In genomic region chr10:33553951-33554571, GRCh38 we compare ENCODE assay signal across 21 cellular contexts.
DNase-seq lines count a peak whose midpoint lies in the region; ATAC-seq, FAIRE-seq and TF ChIP-seq lines count a peak whose summit lies in the region.
"Had no signal": no experiment of that assay in that cellular context is flagged by ENCODE, and none has a peak within 500 bp of the region (broad histone marks: within the 10 kb centered on the region; RNA-seq: fewer than 3 reads in every experiment).

No MANE protein-coding gene starts in this region.

- H2BK12ac ChIP-seq in H1 (ENCODE audit: low read depth, low read length): no peak overlapping the region

- no peak for ATAC-seq in GM19463 (IDR thresholded peaks at IDR 0.05; ENCODE audit: unreplicated experiment)

- H4K8ac ChIP-seq in H1 (ENCODE audit: extremely low read depth, insufficient read depth, low read length): no peak overlapping the region

- H3K79me1 ChIP-seq in H1 (ENCODE audit: low read depth, low read length): no peaks in the 10 kb centered on the region

- no peak overlapping the region for H4K91ac ChIP-seq in H1 (replicated peaks; ENCODE audit: insufficient read length, low read length)

- H3K56ac ChIP-seq in H1 (replicated peaks; ENCODE audit: insufficient read length, low read depth, low read length): no peak overlapping the region

- DNase-seq in DMS79 treated with DMSO at 0.1 percent for 48 hours (lab: John Stamatoyannopoulos, UW): peak; percentile 23
- DNase-seq in DMS79 (lab: John Stamatoyannopoulos, UW): no peak
- peak; percentile 36 for DNase-seq in NCI-H146 treated with DMSO at 0.1 percent for 48 hours (lab: John Stamatoyannopoulos, UW; ENCODE audit: unreplicated experiment)
- no peak for DNase-seq in H1 (ENCODE audit: low read depth in 1 of 2, low spot score in 2 of 2)
- peak; percentile 19 for DNase-seq in myocyte (ENCODE audit: low read depth)
- no peak for DNase-seq in mammary epithelial cell
- no peak for DNase-seq in COR-L47 (lab: John Stamatoyannopoulos, UW)
- DNase-seq: DMS153, HFFc6, MM.1S, NCI-H1436, NCI-H1930, NCI-H2227 treated with DMSO at 0.1 percent for 48 hours, NCI-H526 treated with DMSO at 0.1 percent for 48 hours, SIG-M5 had no signal

- intact Hi-C loops in mammary epithelial cell (cut with micrococcal nuclease): no loop called here

- no peak overlapping the region; the same call in 1 of the 2 replicates for H3K18ac ChIP-seq in H1 (ENCODE audit: extremely low read depth, low read length)

- no peak overlapping the region for H3K14ac ChIP-seq in H1 (ENCODE audit: insufficient read length)

- no peaks in the 10 kb centered on the region for H4K20me1 ChIP-seq in H1 (replicated peaks in 1 of 2; ENCODE audit: control insufficient read depth in 1 of 2, insufficient read depth in 2 of 2, low read length in 2 of 2)
- H4K20me1 ChIP-seq in mammary epithelial cell (ENCODE audit: insufficient read depth, low read length): no peaks in the 10 kb centered on the region

- H3K4me2 ChIP-seq in H1 (ENCODE audit: insufficient read depth in 1 of 2, low read depth in 2 of 2, low read length in 2 of 2): peak overlapping the region; percentile 42 to 57; a peak in 3 of 4 replicates
- H3K4me2 ChIP-seq in mammary epithelial cell (ENCODE audit: insufficient read depth, low read depth, low read length): no peak overlapping the region
- H3K4me2 ChIP-seq: KMS-11 had no signal

- peak overlapping the region in 1 of 4 experiments; percentile 6; a peak in 1 of 8 replicates for H3K4me3 ChIP-seq in H1 (ENCODE audit: extremely low read depth in 1 of 4, insufficient read depth in 2 of 4, low read depth in 3 of 4, low read length in 4 of 4)
- H3K4me3 ChIP-seq in mammary epithelial cell (replicated peaks in 1 of 3; ENCODE audit: insufficient read depth in 1 of 3, low read depth in 2 of 3, low read length in 3 of 3): no peak overlapping the region
- H3K4me3 ChIP-seq: SK-N-MC had no signal

- H3K9ac ChIP-seq in H1 (replicated peaks in 1 of 4; ENCODE audit: extremely low read depth in 1 of 4, low read depth in 3 of 4, low read length in 3 of 4) (no peak overlapping the region), mammary epithelial cell (ENCODE audit: insufficient read depth, low read length) (no peak overlapping the region)
- H3K9ac ChIP-seq: KMS-11 had no signal

- H3K23ac ChIP-seq in H1 (ENCODE audit: insufficient read length): no peak overlapping the region

- H3K27ac ChIP-seq in H1 (ENCODE audit: low read depth, low read length) (no peak overlapping the region), mammary epithelial cell (ENCODE audit: insufficient read depth, low read depth, low read length) (no peak overlapping the region)
- H3K27ac ChIP-seq: 22Rv1, KMS-11, SK-N-MC had no signal

- CTCF ChIA-PET in H1 (lab: Charles Lee; ENCODE audit: partially characterized antibody): interaction anchor here (1.1 kb wide), 1 partner anchor 10 kb away, joined by 3 read pairs; no protein-coding TSS in a partner anchor
- CTCF ChIA-PET in mammary epithelial cell (lab: Charles Lee; ENCODE audit: low non-redundant PET): no interaction called here

- TF ChIP-seq EP300 in H1 (IDR thresholded peaks at IDR 0.05; ENCODE audit: borderline replicate concordance in 1 of 2, low read depth in 2 of 2, low read length in 2 of 2): no peak

- H2BK120ac ChIP-seq in H1 (replicated peaks; ENCODE audit: low read depth, low read length): no peak overlapping the region

- no peak; a peak in 1 of 4 replicates for TF ChIP-seq RAD21 in H1 (IDR thresholded peaks at IDR 0.05 in 1 of 2, conservative IDR thresholded peaks at IDR 0.05 in 1 of 2; ENCODE audit: low read depth in 2 of 2, low read length in 2 of 2)

- no peaks in the 10 kb centered on the region for H3K23me2 ChIP-seq in H1 (ENCODE audit: low read depth, low read length)

- H3K4me1 ChIP-seq in H1 (replicated peaks in 1 of 4; ENCODE audit: control insufficient read depth in 3 of 4, insufficient read depth in 4 of 4, low read length in 3 of 4): peaks cover 6 to 15% (median 10%) of the 10 kb centered on the region in 4 experiments
- peaks cover 5% of the 10 kb centered on the region for H3K4me1 ChIP-seq in mammary epithelial cell (ENCODE audit: insufficient read depth, low read length)

- H2BK5ac ChIP-seq in H1 (ENCODE audit: low read depth, low read length): no peak overlapping the region

- TF ChIP-seq CTCF in H1 (IDR thresholded peaks at IDR 0.05; ENCODE audit: control extremely low read depth in 1 of 3, insufficient read depth in 1 of 3, low read depth in 1 of 3, low read length in 3 of 3): no peak
- TF ChIP-seq CTCF in mammary epithelial cell (conservative IDR thresholded peaks at IDR 0.05 in 1 of 2, IDR thresholded peaks at IDR 0.05 in 1 of 2; ENCODE audit: extremely low read depth in 1 of 2, insufficient read depth in 1 of 2, low read depth in 1 of 2, low read length in 2 of 2): no peak

- no peak for TF ChIP-seq POLR2A in H1 (IDR thresholded peaks at IDR 0.05; ENCODE audit: control extremely low read depth in 1 of 2, low read depth in 2 of 2, low read length in 2 of 2)

- WGBS in H1 (ENCODE audit: extremely low coverage in 1 of 2, insufficient coverage in 1 of 2, insufficient read length in 1 of 2, insufficient replicate concordance in 2 of 2, low coverage in 1 of 2, low lambda C conversion rate in 2 of 2, missing lambda C conversion rate in 1 of 2), 2 experiments: 34% methylated on average over 9 of the region's 9 CpGs; no CpG with 5 or more reads in 1 of the 2 experiments
- WGBS in mammary epithelial cell (ENCODE audit: low coverage, missing lambda C conversion rate): 94% methylated on average over 8 of the region's 9 CpGs

- no peak overlapping the region for H3K4ac ChIP-seq in H1 (replicated peaks; ENCODE audit: insufficient read length, low read depth, low read length)

- dilution Hi-C loops in mammary epithelial cell (cut with HindIII; ENCODE audit: low sequenced_read_pairs): no loop called here

- in situ Hi-C loops in mammary epithelial cell (cut with MboI; ENCODE audit: low sequenced_read_pairs in 2 of 2): no loop called here

- FAIRE-seq in H1 (lab: Jason Lieb, UNC): no peak
- FAIRE-seq: H54, RCC 7860 had no signal

- no peak overlapping the region for H2AK5ac ChIP-seq in H1 (ENCODE audit: low read depth, low read length)

- no peak overlapping the region for H2BK20ac ChIP-seq in H1 (ENCODE audit: low read length)

- H3K36me3 ChIP-seq in H1 (ENCODE audit: control insufficient read depth in 2 of 4, insufficient read depth in 4 of 4, low read length in 3 of 4): no peaks in the 10 kb centered on the region
- H3K36me3 ChIP-seq in mammary epithelial cell (ENCODE audit: insufficient read depth, low read length): no peaks in the 10 kb centered on the region

- H3K79me2 ChIP-seq in H1 (ENCODE audit: control insufficient read depth in 1 of 2, insufficient read depth in 2 of 2, low read length in 2 of 2): no peaks in the 10 kb centered on the region
- H3K79me2 ChIP-seq in mammary epithelial cell (ENCODE audit: insufficient read depth, low read length): no peaks in the 10 kb centered on the region

- H2BK15ac ChIP-seq in H1 (ENCODE audit: low read length): no peak overlapping the region

- H4K5ac ChIP-seq in H1 (ENCODE audit: insufficient read length, low read depth, low read length): no peak overlapping the region

- POLR2A ChIA-PET in H1 (lab: Charles Lee; ENCODE audit: partially characterized antibody): interaction anchor here (1.6 kb wide), 1 partner anchor 13 kb away, joined by 3 read pairs; no protein-coding TSS in a partner anchor

- no peaks in the 10 kb centered on the region for H3K27me3 ChIP-seq in H1 (replicated peaks in 1 of 4; ENCODE audit: control insufficient read depth in 3 of 4, extremely low read depth in 1 of 4, insufficient read depth in 3 of 4, low read length in 3 of 4)
- no peaks in the 10 kb centered on the region for H3K27me3 ChIP-seq in mammary epithelial cell (ENCODE audit: insufficient read depth, low read length)

- H2AFZ ChIP-seq in H1 (ENCODE audit: low read length) (no peak overlapping the region), mammary epithelial cell (ENCODE audit: low read depth, low read length) (no peak overlapping the region)

- no TSS peak for BruUV-seq in mammary epithelial cell (replicated peaks; lab: Mats Ljungman, UMichigan)

- H3K9me3 ChIP-seq in H1 (ENCODE audit: insufficient read depth in 2 of 2, low read depth in 1 of 2, low read length in 1 of 2): no peaks in the 10 kb centered on the region
- no peaks in the 10 kb centered on the region for H3K9me3 ChIP-seq in mammary epithelial cell (replicated peaks; ENCODE audit: insufficient read depth, low read length)

TF ChIP-seq in H1, 55 proteins besides CTCF, POLR2A, EP300 and RAD21:
- TF ChIP-seq EGR1 (IDR thresholded peaks at IDR 0.05; ENCODE audit: borderline replicate concordance, low read depth, low read length) (no peak), RBBP5 (IDR thresholded peaks at IDR 0.05; ENCODE audit: borderline replicate concordance, low read depth, low read length) (no peak), SIX5 (IDR thresholded peaks at IDR 0.05; ENCODE audit: low read depth, low read length) (no peak), KDM5A (IDR thresholded peaks at IDR 0.05; ENCODE audit: low read length) (no peak), SIRT6 (IDR thresholded peaks at IDR 0.05; ENCODE audit: low read length) (no peak), HDAC6 (IDR thresholded peaks at IDR 0.05; ENCODE audit: low read depth, low read length) (no peak), GABPA (IDR thresholded peaks at IDR 0.05; ENCODE audit: borderline replicate concordance, insufficient read depth, low read length) (no peak), ASH2L (IDR thresholded peaks at IDR 0.05; ENCODE audit: low read length) (no peak), RFX5 (IDR thresholded peaks at IDR 0.05; ENCODE audit: borderline replicate concordance, low read depth, low read length) (no peak), CHD2 (IDR thresholded peaks at IDR 0.05; ENCODE audit: low read length) (no peak), TAF1 (IDR thresholded peaks at IDR 0.05; ENCODE audit: low read depth, low read length) (no peak)

Comparison
In these comparisons a context has a peak if more than half of its experiments do, and no peak if none do; other contexts are left out.
1. DNase-seq: peak in DMS79 treated with DMSO at 0.1 percent for 48 hours (single experiment), NCI-H146 treated with DMSO at 0.1 percent for 48 hours (single experiment) and myocyte (single experiment); none in DMS79 (single experiment), H1 (0 of 2), mammary epithelial cell (single experiment) and COR-L47 (single experiment).